Comparison of ENCODE assay signal across 9 cellular contexts in genomic region chr20:8399963-8400362, GRCh38.
DNase-seq lines count a peak whose midpoint lies in the region; ATAC-seq and TF ChIP-seq lines count a peak whose summit lies in the region.
"Had no signal": no experiment of that assay in that cellular context is flagged by ENCODE, and none has a peak within 500 bp of the region (broad histone marks: within the 10 kb centered on the region; RNA-seq: fewer than 3 reads in every experiment).

No MANE protein-coding gene starts in this region.

- DNase-seq in KBM-7 (peak; percentile 92), left lung (no peak), tibial nerve (ENCODE audit: low spot score in 2 of 2) (no peak), GOT3 (lab: John Stamatoyannopoulos, UW) (no peak), kidney tubule cell (ENCODE audit: low spot score) (no peak), MG63 (no peak)
- DNase-seq: testis had no signal

- no peak for TF ChIP-seq POLR2A in tibial nerve (IDR thresholded peaks at IDR 0.05)

- H3K4me3 ChIP-seq in left lung, result no peak overlapping the region
- H3K4me3 ChIP-seq in tibial nerve, result no peak overlapping the region
- H3K4me3 ChIP-seq in MG63, result no peak overlapping the region
- H3K4me3 ChIP-seq: testis had no signal

- intact Hi-C loops in left lung (cut with DNase I), result no loop called here

- TF ChIP-seq CTCF in left lung (IDR thresholded peaks at IDR 0.05), result no peak
- no peak for TF ChIP-seq CTCF in tibial nerve (IDR thresholded peaks at IDR 0.05)

- peak; percentile 99 for ATAC-seq in GM18520 (IDR thresholded peaks at IDR 0.05; ENCODE audit: unreplicated experiment)
- ATAC-seq in GM21786 (IDR thresholded peaks at IDR 0.05; ENCODE audit: unreplicated experiment), result peak; percentile 99
- ATAC-seq in left lung, result peak; percentile 53

- TF ChIP-seq EP300 in tibial nerve (IDR thresholded peaks at IDR 0.05), result peak in 1 of 2 donors; percentile 34

- H3K27me3 ChIP-seq in left lung (no peaks in the 10 kb centered on the region), tibial nerve (no peaks in the 10 kb centered on the region), MG63 (no peaks in the 10 kb centered on the region)
- H3K27me3 ChIP-seq: testis had no signal

- in situ Hi-C loops in KBM-7 (cut with MboI; ENCODE audit: low pct_unique_long_range_greater_than_20kb, low sequenced_read_pairs), result no loop called here

- H3K36me3 ChIP-seq in left lung (no peaks in the 10 kb centered on the region), tibial nerve (no peaks in the 10 kb centered on the region), MG63 (no peaks in the 10 kb centered on the region)

- peaks cover 0 to 18% of the 10 kb centered on the region in 2 donors for H3K4me1 ChIP-seq in left lung
- H3K4me1 ChIP-seq in tibial nerve, result peaks cover 0 to 7% (median 3%) of the 10 kb centered on the region in 4 donors
- H3K4me1 ChIP-seq: testis had no signal

- no peaks in the 10 kb centered on the region for H3K9me3 ChIP-seq in left lung
- H3K9me3 ChIP-seq in tibial nerve, result no peaks in the 10 kb centered on the region
- no peaks in the 10 kb centered on the region for H3K9me3 ChIP-seq in MG63
- H3K9me3 ChIP-seq: testis had no signal

- H3K27ac ChIP-seq in left lung (peak overlapping the region in 1 of 2 donors; percentile 26), tibial nerve (no peak overlapping the region)
- H3K27ac ChIP-seq: testis had no signal
